ENCODE assay signal across 1 cellular context in genomic region chr12:32395031-32395430, GRCh38.
TF ChIP-seq lines count a peak whose summit lies in the region.

No MANE protein-coding gene starts in this region.

TF ChIP-seq in HCT116, 20 proteins besides CTCF, POLR2A, EP300 and RAD21 (continued from another document):
- TF ChIP-seq, protein P1, sequence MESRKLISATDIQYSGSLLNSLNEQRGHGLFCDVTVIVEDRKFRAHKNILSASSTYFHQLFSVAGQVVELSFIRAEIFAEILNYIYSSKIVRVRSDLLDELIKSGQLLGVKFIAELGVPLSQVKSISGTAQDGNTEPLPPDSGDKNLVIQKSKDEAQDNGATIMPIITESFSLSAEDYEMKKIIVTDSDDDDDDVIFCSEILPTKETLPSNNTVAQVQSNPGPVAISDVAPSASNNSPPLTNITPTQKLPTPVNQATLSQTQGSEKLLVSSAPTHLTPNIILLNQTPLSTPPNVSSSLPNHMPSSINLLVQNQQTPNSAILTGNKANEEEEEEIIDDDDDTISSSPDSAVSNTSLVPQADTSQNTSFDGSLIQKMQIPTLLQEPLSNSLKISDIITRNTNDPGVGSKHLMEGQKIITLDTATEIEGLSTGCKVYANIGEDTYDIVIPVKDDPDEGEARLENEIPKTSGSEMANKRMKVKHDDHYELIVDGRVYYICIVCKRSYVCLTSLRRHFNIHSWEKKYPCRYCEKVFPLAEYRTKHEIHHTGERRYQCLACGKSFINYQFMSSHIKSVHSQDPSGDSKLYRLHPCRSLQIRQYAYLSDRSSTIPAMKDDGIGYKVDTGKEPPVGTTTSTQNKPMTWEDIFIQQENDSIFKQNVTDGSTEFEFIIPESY (IDR thresholded peaks at IDR 0.05; ENCODE audit: extremely low read depth, insufficient replicate concordance, low read length), result no peak
- no peak for TF ChIP-seq CEBPB (IDR thresholded peaks at IDR 0.05; ENCODE audit: low read depth)
- no peak for TF ChIP-seq EZH2 (IDR thresholded peaks at IDR 0.05)
- TF ChIP-seq SRF (IDR thresholded peaks at IDR 0.05; ENCODE audit: low read depth), result no peak
- TF ChIP-seq TCF7L2 (IDR thresholded peaks at IDR 0.05; ENCODE audit: borderline replicate concordance, extremely low read depth, insufficient read depth, insufficient read length), result no peak
- TF ChIP-seq SP1 (IDR thresholded peaks at IDR 0.05; ENCODE audit: low read depth), result no peak
- TF ChIP-seq ZFX (IDR thresholded peaks at IDR 0.05), result no peak
